ENCODE assay signal across 11 cellular contexts in the genomic region with DNA sequence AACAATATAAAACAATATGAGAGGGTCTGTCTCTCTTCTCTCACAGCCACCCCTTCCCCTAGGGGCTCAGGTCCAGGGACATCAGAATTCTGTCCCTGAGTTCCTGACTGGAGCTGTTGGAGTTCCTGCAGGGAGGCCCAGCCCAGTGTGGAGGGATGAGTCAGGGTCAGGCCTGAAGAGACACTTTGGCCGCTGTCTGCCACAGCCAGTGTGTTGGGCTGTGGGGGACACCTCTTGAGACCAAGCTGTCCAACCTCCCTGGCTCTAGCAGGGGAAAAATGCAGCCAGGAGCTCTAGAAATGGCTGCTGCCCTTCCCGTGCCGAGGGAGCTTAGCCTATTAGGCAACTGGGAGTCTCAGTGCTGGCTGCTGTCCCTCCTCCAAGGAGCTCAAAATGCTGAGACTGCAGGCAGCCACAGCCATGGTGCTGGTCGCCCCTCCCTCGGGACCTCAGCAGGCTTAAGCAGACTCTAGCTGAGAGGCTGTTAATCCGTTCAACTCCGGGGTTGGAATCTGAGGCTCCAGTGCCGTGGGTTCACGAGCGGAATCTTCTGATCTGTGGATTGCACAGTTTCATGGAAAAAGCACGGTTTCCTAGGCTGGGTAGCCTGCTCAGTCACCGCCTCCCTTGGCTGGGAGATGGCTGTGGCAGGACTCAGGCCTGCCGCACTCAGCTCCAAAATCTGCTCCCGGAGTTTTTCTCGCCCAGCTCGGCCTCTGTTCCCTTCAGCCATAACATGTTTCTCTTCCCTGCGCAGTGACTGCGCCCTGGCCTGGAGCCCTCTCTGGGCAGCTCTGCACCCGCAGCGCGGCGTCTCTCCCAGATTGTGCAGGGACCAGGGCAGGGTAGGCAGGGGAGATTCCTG. TPM values are rescaled to one million over a fixed set of nuclear protein-coding genes. Genes with fewer than 3 reads are reported as not detected.
DNase-seq lines count a peak whose midpoint lies in the region; ATAC-seq and TF ChIP-seq lines count a peak whose summit lies in the region.
"Had no signal": no experiment of that assay in that cellular context is flagged by ENCODE, and none has a peak within 500 bp of the region (broad histone marks: within the 10 kb centered on the region; RNA-seq: fewer than 3 reads in every experiment).

No MANE protein-coding gene starts in this region.

- no peak overlapping the region for H3K4me3 Mint-ChIP-seq in immature natural killer cell

- H3K9me3 ChIP-seq in HUES48 (ENCODE audit: control insufficient read depth, insufficient read depth, low read length) (no peaks in the 10 kb centered on the region), subcutaneous abdominal adipose tissue (ENCODE audit: control insufficient read depth in 5 of 5, low read length in 5 of 5) (no peaks in the 10 kb centered on the region)
- H3K9me3 ChIP-seq: upper lobe of left lung had no signal

- peaks cover 0 to 3% (median 0%) of the 10 kb centered on the region in 6 donors for H3K9me3 Mint-ChIP-seq in immature natural killer cell

- peaks cover 19 to 24% of the 10 kb centered on the region in 2 donors for H3K4me1 Mint-ChIP-seq in immature natural killer cell

- DNase-seq in brain microvascular endothelial cell, result no peak
- DNase-seq in kidney tubule cell (ENCODE audit: low spot score), result peak; percentile 11
- DNase-seq in activated CD8-positive, alpha-beta memory T cell treated with anti-CD3 and anti-CD28 coated beads, Interleukin-2, amount 50 U/mL, for 4 hours, result no peak
- DNase-seq in immature natural killer cell, result no peak
- DNase-seq in stimulated activated naive CD4-positive, alpha-beta T cell treated with Interleukin-2 at 50 U/mL for 16 hours (lab: John Stamatoyannopoulos, UW), result no peak
- DNase-seq: activated CD4-positive, CD25-positive, alpha-beta regulatory T cell; NCI-H187 treated with DMSO at 0.1 percent for 48 hours; upper lobe of left lung had no signal

- H3K4me1 ChIP-seq in HUES48 (ENCODE audit: control insufficient read depth, insufficient read depth, low read length) (peaks cover 2% of the 10 kb centered on the region; the same call in 1 of the 2 replicates), subcutaneous abdominal adipose tissue (ENCODE audit: control insufficient read depth in 5 of 5, insufficient read depth in 5 of 5, low read length in 5 of 5) (peaks cover 0 to 20% (median 16%) of the 10 kb centered on the region in 5 donors)

- in situ Hi-C loops in brain microvascular endothelial cell (cut with HindIII; ENCODE audit: low pct_ligation_motif_present, low sequenced_read_pairs), result no loop called here

- H3K27me3 ChIP-seq in HUES48 (ENCODE audit: control insufficient read depth, insufficient read depth, low read length), result no peaks in the 10 kb centered on the region
- H3K27me3 ChIP-seq in brain microvascular endothelial cell (replicated peaks), result no peaks in the 10 kb centered on the region
- no peaks in the 10 kb centered on the region for H3K27me3 ChIP-seq in subcutaneous abdominal adipose tissue (ENCODE audit: control insufficient read depth in 5 of 5, insufficient read depth in 4 of 5, low read length in 5 of 5)
- H3K27me3 ChIP-seq: upper lobe of left lung had no signal

- H3K36me3 Mint-ChIP-seq in immature natural killer cell, result peaks cover 0 to 3% (median 0%) of the 10 kb centered on the region in 3 donors

- no peak for TF ChIP-seq CTCF in brain microvascular endothelial cell (IDR thresholded peaks at IDR 0.05; ENCODE audit: low read depth, low read length, missing control alignments)

- no peak overlapping the region for H3K27ac Mint-ChIP-seq in immature natural killer cell

- H3K27me3 Mint-ChIP-seq in immature natural killer cell (ENCODE audit: low read depth in 3 of 3), result peaks cover 5 to 8% (median 7%) of the 10 kb centered on the region in 3 donors

- H3K4me3 ChIP-seq in HUES48 (ENCODE audit: low read depth, low read length), result no peak overlapping the region
- peak overlapping the region; percentile 3 for H3K4me3 ChIP-seq in brain microvascular endothelial cell (ENCODE audit: low read depth, low read length)
- peak overlapping the region; percentile 46 to 62 (median 59) for H3K4me3 ChIP-seq in subcutaneous abdominal adipose tissue (ENCODE audit: low read depth in 1 of 5, low read length in 5 of 5)

- no peak for ATAC-seq in HG03565 (IDR thresholded peaks at IDR 0.05; ENCODE audit: unreplicated experiment)

- H3K9ac ChIP-seq in HUES48 (ENCODE audit: low read depth, low read length) (no peak overlapping the region), subcutaneous abdominal adipose tissue (ENCODE audit: low read length in 5 of 5) (peak overlapping the region in 4 of 5 donors; percentile 12 to 59 (median 36))

- H3K36me3 ChIP-seq in HUES48 (ENCODE audit: control insufficient read depth, insufficient read depth, low read length) (no peaks in the 10 kb centered on the region), brain microvascular endothelial cell (replicated peaks) (no peaks in the 10 kb centered on the region), subcutaneous abdominal adipose tissue (ENCODE audit: control insufficient read depth in 5 of 5, insufficient read depth in 5 of 5, low read length in 5 of 5) (no peaks in the 10 kb centered on the region)
- H3K36me3 ChIP-seq: upper lobe of left lung had no signal

- H3K27ac ChIP-seq in HUES48 (ENCODE audit: low read depth, low read length) (peak overlapping the region; percentile 54), brain microvascular endothelial cell (no peak overlapping the region), subcutaneous abdominal adipose tissue (ENCODE audit: low read depth, low read length) (peak overlapping the region; percentile 54)

RNA-seq across cellular contexts. Expression of gene ZNF626, which starts 3.8 kb away (rescaled TPM):
- 10 to 100 TPM in 2 of 3 donors, 1 to 10 TPM in 1; 8.1 to 19.8 (median 11.6) TPM for polyA plus RNA-seq in immature natural killer cell
